In the genomic region with DNA sequence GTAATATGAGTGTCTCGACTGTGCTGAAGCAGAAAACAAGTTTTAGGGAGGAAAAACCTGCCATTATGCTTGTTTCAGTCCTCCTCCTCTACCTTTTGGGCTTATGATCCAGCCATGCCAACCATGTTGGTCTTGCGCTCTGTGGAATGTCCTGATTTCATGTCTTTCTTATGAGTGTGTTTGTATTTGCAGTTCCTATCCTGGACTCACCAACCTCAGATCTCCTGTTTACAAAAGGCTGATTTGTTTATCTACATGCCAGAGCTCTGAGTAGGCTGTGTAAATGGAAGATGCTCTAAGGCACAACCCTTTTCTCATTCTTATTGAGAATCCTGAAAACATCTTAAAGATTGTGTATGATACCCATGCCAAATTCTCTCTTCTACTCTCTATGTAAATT, we compare ENCODE assay signal across 19 cellular contexts.
DNase-seq lines count a peak whose midpoint lies in the region; ATAC-seq, FAIRE-seq and TF ChIP-seq lines count a peak whose summit lies in the region.
"Had no signal": no experiment of that assay in that cellular context is flagged by ENCODE, and none has a peak within 500 bp of the region (broad histone marks: within the 10 kb centered on the region; RNA-seq: fewer than 3 reads in every experiment).

No MANE protein-coding gene starts in this region.

- H3K27ac Mint-ChIP-seq in MCF 10A (ENCODE audit: low read depth, unreplicated experiment) = peak overlapping the region; percentile 72
- H3K27ac Mint-ChIP-seq: activated CD4-positive, alpha-beta memory T cell treated with anti-CD3 and anti-CD28 coated beads, Interleukin-2, amount 10 ng/mL, durations not matched to agents 7 days and 5 days had no signal

- H3K27me3 ChIP-seq in breast epithelium (no peaks in the 10 kb centered on the region), uterus (no peaks in the 10 kb centered on the region)
- H3K27me3 ChIP-seq: neutrophil, upper lobe of right lung had no signal

- H3K36me3 ChIP-seq in breast epithelium (no peaks in the 10 kb centered on the region), uterus (no peaks in the 10 kb centered on the region)
- H3K36me3 ChIP-seq: neutrophil, upper lobe of right lung had no signal

- H3K36me3 Mint-ChIP-seq in MCF 10A (ENCODE audit: insufficient read depth, unreplicated experiment) = peaks cover 14% of the 10 kb centered on the region

- no peak for FAIRE-seq in urothelium cell line (lab: Jason Lieb, UNC)
- FAIRE-seq: A204.1 had no signal

- H3K9me3 Mint-ChIP-seq in MCF 10A (ENCODE audit: unreplicated experiment) = peaks cover 12% of the 10 kb centered on the region

- H3K4me1 Mint-ChIP-seq in MCF 10A (ENCODE audit: insufficient read depth, unreplicated experiment) = peaks cover 18% of the 10 kb centered on the region
- H3K4me1 Mint-ChIP-seq: activated CD4-positive, alpha-beta memory T cell treated with anti-CD3 and anti-CD28 coated beads, Interleukin-2, amount 10 ng/mL, durations not matched to agents 7 days and 5 days; central memory CD8-positive, alpha-beta T cell had no signal

- no peak overlapping the region for H3K4me3 Mint-ChIP-seq in MCF 10A (ENCODE audit: unreplicated experiment)
- H3K4me3 Mint-ChIP-seq: activated CD4-positive, alpha-beta memory T cell treated with anti-CD3 and anti-CD28 coated beads, Interleukin-2, amount 10 ng/mL, durations not matched to agents 7 days and 5 days; central memory CD8-positive, alpha-beta T cell had no signal

- DNase-seq in MCF 10A (ENCODE audit: unreplicated experiment) (peak; percentile 53), breast epithelium (ENCODE audit: low spot score in 2 of 2) (no peak), fibroblast of peridontal ligament (ENCODE audit: extremely low read depth) (peak; percentile 35), urothelium cell line (ENCODE audit: low spot score) (peak; percentile 44), pons (ENCODE audit: low spot score) (no peak), uterus (no peak)
- no peak for DNase-seq in stimulated activated CD4-positive, alpha-beta T cell treated with anti-CD3 and anti-CD28 coated beads, Interleukin-4, amount 100 ng/mL, for 24 hours
- DNase-seq: activated CD4-positive, alpha-beta memory T cell treated with anti-CD3 and anti-CD28 coated beads, Interleukin-2, amount 10 ng/mL, durations not matched to agents 7 days and 5 days; activated gamma-delta T cell treated with Interleukin-2 at 50 U/mL for 16 hours; DND-41; Kasumi-1; left ventricle myocardium superior; NCI-H2107; stimulated activated CD4-positive, alpha-beta T cell treated with anti-CD3 and anti-CD28 coated beads, Interleukin-15, amount 100 ng/mL, for 24 hours; upper lobe of right lung had no signal

- TF ChIP-seq POLR2A in breast epithelium (IDR thresholded peaks at IDR 0.05) = no peak
- no peak for TF ChIP-seq POLR2A in uterus (IDR thresholded peaks at IDR 0.05)

- H3K9me3 ChIP-seq in breast epithelium (peaks cover 0 to 7% of the 10 kb centered on the region in 2 donors), uterus (no peaks in the 10 kb centered on the region)
- H3K9me3 ChIP-seq: upper lobe of right lung had no signal

- POLR2A ChIA-PET in MCF 10A (lab: Yijun Ruan, JAX) = interaction anchor here (0.7 kb wide), 1 partner anchor 717 kb away, joined by 3 read pairs; no protein-coding TSS in a partner anchor

- intact Hi-C loops in MCF 10A (cut with micrococcal nuclease) = no loop called here
- intact Hi-C loops in breast epithelium (cut with DNase I; ENCODE audit: low total_unique reads) = no loop called here
- intact Hi-C loops in uterus (cut with DNase I; ENCODE audit: low total_unique reads) = no loop called here

- H3K4me3 ChIP-seq in breast epithelium (no peak overlapping the region), uterus (no peak overlapping the region)
- H3K4me3 ChIP-seq: upper lobe of right lung had no signal

- BruUV-seq in MCF 10A (replicated peaks; lab: Mats Ljungman, UMichigan) = no TSS peak

- no peak for TF ChIP-seq CTCF in MCF 10A (IDR thresholded peaks at IDR 0.05; ENCODE audit: unreplicated experiment)
- TF ChIP-seq CTCF in breast epithelium (IDR thresholded peaks at IDR 0.05) = no peak
- TF ChIP-seq CTCF in uterus (IDR thresholded peaks at IDR 0.05) = no peak

- H3K27me3 Mint-ChIP-seq in MCF 10A (ENCODE audit: insufficient read depth, unreplicated experiment) = no peaks in the 10 kb centered on the region
- H3K27me3 Mint-ChIP-seq: central memory CD8-positive, alpha-beta T cell had no signal

- H3K27ac ChIP-seq in breast epithelium = no peak overlapping the region
- no peak overlapping the region for H3K27ac ChIP-seq in uterus
- H3K27ac ChIP-seq: neutrophil, upper lobe of right lung had no signal

- CTCF ChIA-PET in MCF 10A (lab: Yijun Ruan, JAX) = interaction anchor here (0.8 to 1.7 kb wide), 2 partner anchors 47 to 71 kb away, joined by 3 to 8 read pairs; no protein-coding TSS in a partner anchor

- peak; percentile 63 for ATAC-seq in SK-N-SH treated with all-trans-retinoic acid at 6 μM for 48 hours
- ATAC-seq: left ventricle myocardium superior, upper lobe of right lung had no signal

- no peaks in the 10 kb centered on the region for H3K4me1 ChIP-seq in breast epithelium
- H3K4me1 ChIP-seq in uterus = no peaks in the 10 kb centered on the region
- H3K4me1 ChIP-seq: upper lobe of right lung had no signal

TF ChIP-seq in SK-N-SH treated with all-trans-retinoic acid at 6 μM for 48 hours, 23 proteins besides CTCF, POLR2A, EP300 and RAD21 (continues in another document):
- TF ChIP-seq ISL1 (CRISPR knock-in tag; IDR thresholded peaks at IDR 0.05) (no peak), GLIS3 (CRISPR knock-in tag; IDR thresholded peaks at IDR 0.05) (no peak), POU6F1 (CRISPR knock-in tag; IDR thresholded peaks at IDR 0.05; ENCODE audit: borderline replicate concordance, low read depth) (no peak), RARB (CRISPR knock-in tag; IDR thresholded peaks at IDR 0.05) (no peak), SNAI2 (CRISPR knock-in tag; IDR thresholded peaks at IDR 0.05) (no peak), PATZ1 (CRISPR knock-in tag; IDR thresholded peaks at IDR 0.05; ENCODE audit: borderline replicate concordance) (no peak), ZFP30 (CRISPR knock-in tag; IDR thresholded peaks at IDR 0.05) (no peak), ZC3H10 (CRISPR knock-in tag; IDR thresholded peaks at IDR 0.05) (no peak), CSDC2 (CRISPR knock-in tag; IDR thresholded peaks at IDR 0.05) (no peak), ZFP3 (CRISPR knock-in tag; IDR thresholded peaks at IDR 0.05) (no peak), ZNF565 (CRISPR knock-in tag; conservative IDR thresholded peaks at IDR 0.05; ENCODE audit: low read depth) (no peak), TCF4 (CRISPR knock-in tag; IDR thresholded peaks at IDR 0.05; ENCODE audit: borderline replicate concordance) (no peak), OSR1 (CRISPR knock-in tag; IDR thresholded peaks at IDR 0.05) (no peak)
- TF ChIP-seq, protein P1, sequence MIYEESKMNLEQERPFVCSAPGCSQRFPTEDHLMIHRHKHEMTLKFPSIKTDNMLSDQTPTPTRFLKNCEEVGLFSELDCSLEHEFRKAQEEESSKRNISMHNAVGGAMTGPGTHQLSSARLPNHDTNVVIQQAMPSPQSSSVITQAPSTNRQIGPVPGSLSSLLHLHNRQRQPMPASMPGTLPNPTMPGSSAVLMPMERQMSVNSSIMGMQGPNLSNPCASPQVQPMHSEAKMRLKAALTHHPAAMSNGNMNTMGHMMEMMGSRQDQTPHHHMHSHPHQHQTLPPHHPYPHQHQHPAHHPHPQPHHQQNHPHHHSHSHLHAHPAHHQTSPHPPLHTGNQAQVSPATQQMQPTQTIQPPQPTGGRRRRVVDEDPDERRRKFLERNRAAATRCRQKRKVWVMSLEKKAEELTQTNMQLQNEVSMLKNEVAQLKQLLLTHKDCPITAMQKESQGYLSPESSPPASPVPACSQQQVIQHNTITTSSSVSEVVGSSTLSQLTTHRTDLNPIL (CRISPR knock-in tag; IDR thresholded peaks at IDR 0.05; ENCODE audit: low read depth) = no peak
- TF ChIP-seq, protein P2, sequence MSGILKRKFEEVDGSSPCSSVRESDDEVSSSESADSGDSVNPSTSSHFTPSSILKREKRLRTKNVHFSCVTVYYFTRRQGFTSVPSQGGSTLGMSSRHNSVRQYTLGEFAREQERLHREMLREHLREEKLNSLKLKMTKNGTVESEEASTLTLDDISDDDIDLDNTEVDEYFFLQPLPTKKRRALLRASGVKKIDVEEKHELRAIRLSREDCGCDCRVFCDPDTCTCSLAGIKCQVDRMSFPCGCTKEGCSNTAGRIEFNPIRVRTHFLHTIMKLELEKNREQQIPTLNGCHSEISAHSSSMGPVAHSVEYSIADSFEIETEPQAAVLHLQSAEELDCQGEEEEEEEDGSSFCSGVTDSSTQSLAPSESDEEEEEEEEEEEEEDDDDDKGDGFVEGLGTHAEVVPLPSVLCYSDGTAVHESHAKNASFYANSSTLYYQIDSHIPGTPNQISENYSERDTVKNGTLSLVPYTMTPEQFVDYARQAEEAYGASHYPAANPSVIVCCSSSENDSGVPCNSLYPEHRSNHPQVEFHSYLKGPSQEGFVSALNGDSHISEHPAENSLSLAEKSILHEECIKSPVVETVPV (CRISPR knock-in tag; IDR thresholded peaks at IDR 0.05) = no peak

Comparison
In these comparisons a context has a peak if more than half of its experiments do, and no peak if none do; other contexts are left out.
1. DNase-seq: peak in MCF 10A (single experiment), fibroblast of peridontal ligament (single experiment) and urothelium cell line (single experiment); none in breast epithelium (0 of 2), pons (single experiment), stimulated activated CD4-positive, alpha-beta T cell treated with anti-CD3 and anti-CD28 coated beads, Interleukin-4, amount 100 ng/mL, for 24 hours (single experiment) and uterus (0 of 2).